Comparison of ENCODE assay signal across 1 cellular context in the genomic region with DNA sequence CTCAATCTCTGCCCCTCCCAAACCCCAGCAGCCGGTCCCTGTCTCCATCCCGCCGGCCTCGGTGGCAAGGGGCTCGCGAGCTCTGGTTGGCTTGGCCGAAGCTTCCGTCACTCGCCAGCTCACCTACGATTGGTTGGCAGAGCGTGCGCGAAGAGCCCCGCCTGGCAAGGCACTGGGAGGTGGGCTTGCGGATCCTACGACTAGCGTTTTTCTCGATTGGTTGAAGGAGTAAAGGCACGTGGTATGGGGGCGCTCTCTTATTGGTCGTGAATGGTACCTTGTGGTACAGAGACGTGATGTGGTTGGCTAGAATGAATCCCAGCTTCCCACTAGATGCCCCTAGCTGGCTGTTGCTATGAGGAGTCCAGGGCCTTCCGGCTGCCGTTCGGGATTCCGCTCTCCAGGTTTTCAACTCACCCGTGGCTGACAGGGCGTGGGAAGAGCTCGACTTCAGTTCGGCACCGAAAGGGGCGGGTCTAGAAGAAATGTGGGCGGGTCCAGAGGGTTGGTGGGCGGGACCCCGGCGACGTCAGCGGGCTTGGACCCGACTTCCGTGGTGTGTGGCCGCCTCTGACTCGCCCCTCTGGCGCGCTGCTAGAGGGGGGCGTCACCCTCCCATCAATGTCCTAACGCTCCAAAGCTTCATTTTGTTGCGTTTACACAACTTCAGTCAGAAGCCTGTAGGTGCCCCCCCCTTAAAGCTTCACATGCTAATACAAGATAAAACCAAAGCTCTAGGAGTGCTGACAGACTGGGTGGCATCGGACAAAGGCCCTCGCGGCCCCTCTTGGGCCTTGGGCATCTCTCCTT.
TF ChIP-seq lines count a peak whose summit lies in the region.

No MANE protein-coding gene starts in this region.

TF ChIP-seq in HEK293, 187 proteins besides CTCF, POLR2A, EP300 and RAD21 (continued from another document and continues in another):
- TF ChIP-seq, protein P1, sequence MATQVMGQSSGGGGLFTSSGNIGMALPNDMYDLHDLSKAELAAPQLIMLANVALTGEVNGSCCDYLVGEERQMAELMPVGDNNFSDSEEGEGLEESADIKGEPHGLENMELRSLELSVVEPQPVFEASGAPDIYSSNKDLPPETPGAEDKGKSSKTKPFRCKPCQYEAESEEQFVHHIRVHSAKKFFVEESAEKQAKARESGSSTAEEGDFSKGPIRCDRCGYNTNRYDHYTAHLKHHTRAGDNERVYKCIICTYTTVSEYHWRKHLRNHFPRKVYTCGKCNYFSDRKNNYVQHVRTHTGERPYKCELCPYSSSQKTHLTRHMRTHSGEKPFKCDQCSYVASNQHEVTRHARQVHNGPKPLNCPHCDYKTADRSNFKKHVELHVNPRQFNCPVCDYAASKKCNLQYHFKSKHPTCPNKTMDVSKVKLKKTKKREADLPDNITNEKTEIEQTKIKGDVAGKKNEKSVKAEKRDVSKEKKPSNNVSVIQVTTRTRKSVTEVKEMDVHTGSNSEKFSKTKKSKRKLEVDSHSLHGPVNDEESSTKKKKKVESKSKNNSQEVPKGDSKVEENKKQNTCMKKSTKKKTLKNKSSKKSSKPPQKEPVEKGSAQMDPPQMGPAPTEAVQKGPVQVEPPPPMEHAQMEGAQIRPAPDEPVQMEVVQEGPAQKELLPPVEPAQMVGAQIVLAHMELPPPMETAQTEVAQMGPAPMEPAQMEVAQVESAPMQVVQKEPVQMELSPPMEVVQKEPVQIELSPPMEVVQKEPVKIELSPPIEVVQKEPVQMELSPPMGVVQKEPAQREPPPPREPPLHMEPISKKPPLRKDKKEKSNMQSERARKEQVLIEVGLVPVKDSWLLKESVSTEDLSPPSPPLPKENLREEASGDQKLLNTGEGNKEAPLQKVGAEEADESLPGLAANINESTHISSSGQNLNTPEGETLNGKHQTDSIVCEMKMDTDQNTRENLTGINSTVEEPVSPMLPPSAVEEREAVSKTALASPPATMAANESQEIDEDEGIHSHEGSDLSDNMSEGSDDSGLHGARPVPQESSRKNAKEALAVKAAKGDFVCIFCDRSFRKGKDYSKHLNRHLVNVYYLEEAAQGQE (tag by site-specific recombination; IDR thresholded peaks at IDR 0.05), result no peak
- TF ChIP-seq ZNF2 (tag by site-specific recombination; IDR thresholded peaks at IDR 0.05), result no peak
- TF ChIP-seq ZNF707 (tag by site-specific recombination; IDR thresholded peaks at IDR 0.05), result no peak
- TF ChIP-seq, protein P2, sequence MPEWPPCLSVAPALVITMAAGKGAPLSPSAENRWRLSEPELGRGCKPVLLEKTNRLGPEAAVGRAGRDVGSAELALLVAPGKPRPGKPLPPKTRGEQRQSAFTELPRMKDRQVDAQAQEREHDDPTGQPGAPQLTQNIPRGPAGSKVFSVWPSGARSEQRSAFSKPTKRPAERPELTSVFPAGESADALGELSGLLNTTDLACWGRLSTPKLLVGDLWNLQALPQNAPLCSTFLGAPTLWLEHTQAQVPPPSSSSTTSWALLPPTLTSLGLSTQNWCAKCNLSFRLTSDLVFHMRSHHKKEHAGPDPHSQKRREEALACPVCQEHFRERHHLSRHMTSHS (tag by site-specific recombination; IDR thresholded peaks at IDR 0.05), result no peak
- no peak for TF ChIP-seq MYNN (tag by site-specific recombination; IDR thresholded peaks at IDR 0.05; ENCODE audit: borderline replicate concordance)
- TF ChIP-seq ZNF239 (tag by site-specific recombination; IDR thresholded peaks at IDR 0.05), result no peak
- no peak for TF ChIP-seq ZNF677 (tag by site-specific recombination; IDR thresholded peaks at IDR 0.05)
- peak; percentile 89 for TF ChIP-seq SCRT2 (tag by site-specific recombination; IDR thresholded peaks at IDR 0.05)
- no peak for TF ChIP-seq ZNF292 (tag by site-specific recombination; IDR thresholded peaks at IDR 0.05; ENCODE audit: borderline replicate concordance, low read depth)
- no peak for TF ChIP-seq ZNF274 (IDR thresholded peaks at IDR 0.05; ENCODE audit: low read length)
- TF ChIP-seq ZNF274 (tag by site-specific recombination; IDR thresholded peaks at IDR 0.05; ENCODE audit: borderline replicate concordance), result no peak
- TF ChIP-seq ZNF394 (tag by site-specific recombination; IDR thresholded peaks at IDR 0.05; ENCODE audit: borderline replicate concordance), result peak; percentile 42; the same call in 1 of the 2 replicates
- TF ChIP-seq WT1 (tag by site-specific recombination; IDR thresholded peaks at IDR 0.05), result no peak
- TF ChIP-seq GLI2 (tag by site-specific recombination; IDR thresholded peaks at IDR 0.05; ENCODE audit: borderline replicate concordance, low read depth), result no peak
- no peak for TF ChIP-seq ZNF37A (tag by site-specific recombination; IDR thresholded peaks at IDR 0.05)
- TF ChIP-seq ZNF768 (tag by site-specific recombination; IDR thresholded peaks at IDR 0.05), result no peak
- TF ChIP-seq ZNF24 (tag by site-specific recombination; IDR thresholded peaks at IDR 0.05), result peak; percentile 29; the same call in 1 of the 2 replicates
- TF ChIP-seq ZNF501 (tag by site-specific recombination; IDR thresholded peaks at IDR 0.05), result peak; percentile 63; the same call in 1 of the 2 replicates
- TF ChIP-seq, protein P3, sequence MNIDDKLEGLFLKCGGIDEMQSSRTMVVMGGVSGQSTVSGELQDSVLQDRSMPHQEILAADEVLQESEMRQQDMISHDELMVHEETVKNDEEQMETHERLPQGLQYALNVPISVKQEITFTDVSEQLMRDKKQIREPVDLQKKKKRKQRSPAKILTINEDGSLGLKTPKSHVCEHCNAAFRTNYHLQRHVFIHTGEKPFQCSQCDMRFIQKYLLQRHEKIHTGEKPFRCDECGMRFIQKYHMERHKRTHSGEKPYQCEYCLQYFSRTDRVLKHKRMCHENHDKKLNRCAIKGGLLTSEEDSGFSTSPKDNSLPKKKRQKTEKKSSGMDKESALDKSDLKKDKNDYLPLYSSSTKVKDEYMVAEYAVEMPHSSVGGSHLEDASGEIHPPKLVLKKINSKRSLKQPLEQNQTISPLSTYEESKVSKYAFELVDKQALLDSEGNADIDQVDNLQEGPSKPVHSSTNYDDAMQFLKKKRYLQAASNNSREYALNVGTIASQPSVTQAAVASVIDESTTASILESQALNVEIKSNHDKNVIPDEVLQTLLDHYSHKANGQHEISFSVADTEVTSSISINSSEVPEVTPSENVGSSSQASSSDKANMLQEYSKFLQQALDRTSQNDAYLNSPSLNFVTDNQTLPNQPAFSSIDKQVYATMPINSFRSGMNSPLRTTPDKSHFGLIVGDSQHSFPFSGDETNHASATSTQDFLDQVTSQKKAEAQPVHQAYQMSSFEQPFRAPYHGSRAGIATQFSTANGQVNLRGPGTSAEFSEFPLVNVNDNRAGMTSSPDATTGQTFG (tag by site-specific recombination; IDR thresholded peaks at IDR 0.05; ENCODE audit: borderline replicate concordance), result no peak
- TF ChIP-seq, protein P4, sequence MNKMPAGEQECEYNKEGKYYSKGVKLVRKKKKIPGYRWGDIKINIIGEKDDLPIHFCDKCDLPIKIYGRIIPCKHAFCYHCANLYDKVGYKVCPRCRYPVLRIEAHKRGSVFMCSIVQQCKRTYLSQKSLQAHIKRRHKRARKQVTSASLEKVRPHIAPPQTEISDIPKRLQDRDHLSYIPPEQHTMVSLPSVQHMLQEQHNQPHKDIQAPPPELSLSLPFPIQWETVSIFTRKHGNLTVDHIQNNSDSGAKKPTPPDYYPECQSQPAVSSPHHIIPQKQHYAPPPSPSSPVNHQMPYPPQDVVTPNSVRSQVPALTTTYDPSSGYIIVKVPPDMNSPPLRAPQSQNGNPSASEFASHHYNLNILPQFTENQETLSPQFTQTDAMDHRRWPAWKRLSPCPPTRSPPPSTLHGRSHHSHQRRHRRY (tag by site-specific recombination; IDR thresholded peaks at IDR 0.05), result no peak
- TF ChIP-seq RBAK (tag by site-specific recombination; IDR thresholded peaks at IDR 0.05), result no peak
- peak; percentile 24; the same call in 1 of the 2 replicates for TF ChIP-seq YY1 (tag by site-specific recombination; IDR thresholded peaks at IDR 0.05)
- no peak for TF ChIP-seq ZNF16 (tag by site-specific recombination; IDR thresholded peaks at IDR 0.05; ENCODE audit: low read depth)
- TF ChIP-seq ZNF391 (tag by site-specific recombination; IDR thresholded peaks at IDR 0.05; ENCODE audit: borderline replicate concordance, low read depth), result 0 out of 2 replicates have a peak, but pooled peaks have one; percentile 33
- TF ChIP-seq, protein P5, sequence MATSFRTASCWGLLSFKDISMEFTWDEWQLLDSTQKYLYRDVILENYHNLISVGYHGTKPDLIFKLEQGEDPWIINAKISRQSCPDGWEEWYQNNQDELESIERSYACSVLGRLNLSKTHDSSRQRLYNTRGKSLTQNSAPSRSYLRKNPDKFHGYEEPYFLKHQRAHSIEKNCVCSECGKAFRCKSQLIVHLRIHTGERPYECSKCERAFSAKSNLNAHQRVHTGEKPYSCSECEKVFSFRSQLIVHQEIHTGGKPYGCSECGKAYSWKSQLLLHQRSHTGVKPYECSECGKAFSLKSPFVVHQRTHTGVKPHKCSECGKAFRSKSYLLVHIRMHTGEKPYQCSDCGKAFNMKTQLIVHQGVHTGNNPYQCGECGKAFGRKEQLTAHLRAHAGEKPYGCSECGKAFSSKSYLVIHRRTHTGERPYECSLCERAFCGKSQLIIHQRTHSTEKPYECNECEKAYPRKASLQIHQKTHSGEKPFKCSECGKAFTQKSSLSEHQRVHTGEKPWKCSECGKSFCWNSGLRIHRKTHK (tag by site-specific recombination; IDR thresholded peaks at IDR 0.05), result no peak
- TF ChIP-seq, protein P6, sequence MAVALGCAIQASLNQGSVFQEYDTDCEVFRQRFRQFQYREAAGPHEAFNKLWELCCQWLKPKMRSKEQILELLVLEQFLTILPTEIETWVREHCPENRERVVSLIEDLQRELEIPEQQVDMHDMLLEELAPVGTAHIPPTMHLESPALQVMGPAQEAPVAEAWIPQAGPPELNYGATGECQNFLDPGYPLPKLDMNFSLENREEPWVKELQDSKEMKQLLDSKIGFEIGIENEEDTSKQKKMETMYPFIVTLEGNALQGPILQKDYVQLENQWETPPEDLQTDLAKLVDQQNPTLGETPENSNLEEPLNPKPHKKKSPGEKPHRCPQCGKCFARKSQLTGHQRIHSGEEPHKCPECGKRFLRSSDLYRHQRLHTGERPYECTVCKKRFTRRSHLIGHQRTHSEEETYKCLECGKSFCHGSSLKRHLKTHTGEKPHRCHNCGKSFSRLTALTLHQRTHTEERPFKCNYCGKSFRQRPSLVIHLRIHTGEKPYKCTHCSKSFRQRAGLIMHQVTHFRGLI (tag by site-specific recombination; IDR thresholded peaks at IDR 0.05), result no peak
- peak; percentile 48; the same call in 1 of the 2 replicates for TF ChIP-seq ZBTB21 (tag by site-specific recombination; IDR thresholded peaks at IDR 0.05)
- no peak for TF ChIP-seq SCRT1 (tag by site-specific recombination; IDR thresholded peaks at IDR 0.05; ENCODE audit: borderline replicate concordance)
- TF ChIP-seq, protein P7, sequence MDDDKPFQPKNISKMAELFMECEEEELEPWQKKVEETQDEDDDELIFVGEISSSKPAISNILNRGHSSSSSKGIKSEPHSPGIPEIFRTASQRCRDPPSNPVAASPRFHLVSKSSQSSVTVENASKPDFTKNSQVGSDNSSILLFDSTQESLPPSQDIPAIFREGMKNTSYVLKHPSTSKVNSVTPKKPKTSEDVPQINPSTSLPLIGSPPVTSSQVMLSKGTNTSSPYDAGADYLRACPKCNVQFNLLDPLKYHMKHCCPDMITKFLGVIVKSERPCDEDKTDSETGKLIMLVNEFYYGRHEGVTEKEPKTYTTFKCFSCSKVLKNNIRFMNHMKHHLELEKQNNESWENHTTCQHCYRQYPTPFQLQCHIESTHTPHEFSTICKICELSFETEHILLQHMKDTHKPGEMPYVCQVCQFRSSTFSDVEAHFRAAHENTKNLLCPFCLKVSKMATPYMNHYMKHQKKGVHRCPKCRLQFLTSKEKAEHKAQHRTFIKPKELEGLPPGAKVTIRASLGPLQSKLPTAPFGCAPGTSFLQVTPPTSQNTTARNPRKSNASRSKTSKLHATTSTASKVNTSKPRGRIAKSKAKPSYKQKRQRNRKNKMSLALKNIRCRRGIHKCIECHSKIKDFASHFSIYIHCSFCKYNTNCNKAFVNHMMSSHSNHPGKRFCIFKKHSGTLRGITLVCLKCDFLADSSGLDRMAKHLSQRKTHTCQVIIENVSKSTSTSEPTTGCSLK (tag by site-specific recombination; IDR thresholded peaks at IDR 0.05), result no peak
- TF ChIP-seq ZNF549 (tag by site-specific recombination; IDR thresholded peaks at IDR 0.05), result no peak
- TF ChIP-seq KLF16 (tag by site-specific recombination; IDR thresholded peaks at IDR 0.05), result peak; percentile 80; the same call in 1 of the 2 replicates
- no peak for TF ChIP-seq FEZF1 (tag by site-specific recombination; IDR thresholded peaks at IDR 0.05)
- TF ChIP-seq, protein P8, sequence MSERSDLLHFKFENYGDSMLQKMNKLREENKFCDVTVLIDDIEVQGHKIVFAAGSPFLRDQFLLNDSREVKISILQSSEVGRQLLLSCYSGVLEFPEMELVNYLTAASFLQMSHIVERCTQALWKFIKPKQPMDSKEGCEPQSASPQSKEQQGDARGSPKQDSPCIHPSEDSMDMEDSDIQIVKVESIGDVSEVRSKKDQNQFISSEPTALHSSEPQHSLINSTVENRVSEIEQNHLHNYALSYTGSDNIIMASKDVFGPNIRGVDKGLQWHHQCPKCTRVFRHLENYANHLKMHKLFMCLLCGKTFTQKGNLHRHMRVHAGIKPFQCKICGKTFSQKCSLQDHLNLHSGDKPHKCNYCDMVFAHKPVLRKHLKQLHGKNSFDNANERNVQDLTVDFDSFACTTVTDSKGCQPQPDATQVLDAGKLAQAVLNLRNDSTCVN (tag by site-specific recombination; optimal IDR thresholded peaks at IDR 0.05), result no peak
- no peak for TF ChIP-seq ZNF654 (tag by site-specific recombination; IDR thresholded peaks at IDR 0.05; ENCODE audit: low read depth)
- TF ChIP-seq, protein P9, sequence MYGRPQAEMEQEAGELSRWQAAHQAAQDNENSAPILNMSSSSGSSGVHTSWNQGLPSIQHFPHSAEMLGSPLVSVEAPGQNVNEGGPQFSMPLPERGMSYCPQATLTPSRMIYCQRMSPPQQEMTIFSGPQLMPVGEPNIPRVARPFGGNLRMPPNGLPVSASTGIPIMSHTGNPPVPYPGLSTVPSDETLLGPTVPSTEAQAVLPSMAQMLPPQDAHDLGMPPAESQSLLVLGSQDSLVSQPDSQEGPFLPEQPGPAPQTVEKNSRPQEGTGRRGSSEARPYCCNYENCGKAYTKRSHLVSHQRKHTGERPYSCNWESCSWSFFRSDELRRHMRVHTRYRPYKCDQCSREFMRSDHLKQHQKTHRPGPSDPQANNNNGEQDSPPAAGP (tag by site-specific recombination; IDR thresholded peaks at IDR 0.05), result no peak; the same call in 1 of the 2 replicates
- peak; percentile 88 for TF ChIP-seq SETDB1 (IDR thresholded peaks at IDR 0.05; ENCODE audit: insufficient read length, low read length)
- no peak for TF ChIP-seq ZNF146 (tag by site-specific recombination; IDR thresholded peaks at IDR 0.05)
- TF ChIP-seq ZNF112 (tag by site-specific recombination; IDR thresholded peaks at IDR 0.05), result no peak
- TF ChIP-seq ZFP3 (tag by site-specific recombination; IDR thresholded peaks at IDR 0.05; ENCODE audit: low read depth), result no peak
- no peak for TF ChIP-seq ZNF670 (tag by site-specific recombination; IDR thresholded peaks at IDR 0.05; ENCODE audit: low read depth)
- no peak for TF ChIP-seq ZNF560 (tag by site-specific recombination; IDR thresholded peaks at IDR 0.05; ENCODE audit: borderline replicate concordance)
- TF ChIP-seq ZNF626 (tag by site-specific recombination; IDR thresholded peaks at IDR 0.05), result no peak
- TF ChIP-seq ZNF157 (tag by site-specific recombination; IDR thresholded peaks at IDR 0.05), result no peak
- peak; percentile 66 for TF ChIP-seq ZNF629 (tag by site-specific recombination; IDR thresholded peaks at IDR 0.05)
- peak; percentile 52 for TF ChIP-seq ZNF324 (tag by site-specific recombination; IDR thresholded peaks at IDR 0.05)
- TF ChIP-seq ZBTB17 (tag by site-specific recombination; IDR thresholded peaks at IDR 0.05), result peak; percentile 76
- no peak for TF ChIP-seq ZNF155 (tag by site-specific recombination; IDR thresholded peaks at IDR 0.05)
